Comparison of ENCODE assay signal across 8 cellular contexts in genomic region chr10:13890617-13891541, GRCh38.
DNase-seq lines count a peak whose midpoint lies in the region; ATAC-seq, FAIRE-seq and TF ChIP-seq lines count a peak whose summit lies in the region.

No MANE protein-coding gene starts in this region.

- H3K4me3 ChIP-seq in HEK293 (ENCODE audit: low read depth, low read length): peak overlapping the region; percentile 6
- H3K4me3 ChIP-seq in brain microvascular endothelial cell (ENCODE audit: low read depth, low read length): peak overlapping the region; percentile 77
- peak overlapping the region; percentile 51 to 59 for H3K4me3 ChIP-seq in kidney (ENCODE audit: low read length in 2 of 2)

- H3K4me1 Mint-ChIP-seq in stimulated activated naive CD8-positive, alpha-beta T cell treated with anti-CD3 and anti-CD28 coated beads, Interleukin-15, amount 100 ng/mL, for 72 hours: peaks cover 40% of the 10 kb centered on the region

- peak overlapping the region; percentile 46 to 49 for H3K9ac ChIP-seq in kidney (ENCODE audit: low read length in 2 of 2)

- H3K27ac ChIP-seq in HEK293 (ENCODE audit: extremely low read depth, low read depth, low read length) (peak overlapping the region; percentile 34; the same call in 1 of the 2 replicates), brain microvascular endothelial cell (peak overlapping the region; percentile 82), kidney (ENCODE audit: low read depth in 2 of 2, low read length in 2 of 2) (peak overlapping the region; percentile 49 to 69)

- intact Hi-C loops in kidney (cut with DNase I): no loop called here

- H3K27me3 Mint-ChIP-seq in stimulated activated naive CD8-positive, alpha-beta T cell treated with anti-CD3 and anti-CD28 coated beads, Interleukin-15, amount 100 ng/mL, for 72 hours: peaks cover 88% of the 10 kb centered on the region

- peak; percentile 40 for ATAC-seq in stimulated activated naive CD8-positive, alpha-beta T cell treated with anti-CD3 and anti-CD28 coated beads, Interleukin-15, amount 100 ng/mL, for 72 hours
- no peak for ATAC-seq in HG03135 (IDR thresholded peaks at IDR 0.05; ENCODE audit: unreplicated experiment)

- H3K9me3 Mint-ChIP-seq in stimulated activated naive CD8-positive, alpha-beta T cell treated with anti-CD3 and anti-CD28 coated beads, Interleukin-15, amount 100 ng/mL, for 72 hours: peaks cover 0 to 6% of the 10 kb centered on the region in 2 donors

- CTCF ChIA-PET in HEK293 (lab: Yijun Ruan, JAX): no interaction called here

- FAIRE-seq in kidney (lab: Jason Lieb, UNC): no peak

- H3K36me3 ChIP-seq in HEK293 (ENCODE audit: control insufficient read depth in 2 of 2, insufficient read depth in 1 of 2, low read length in 2 of 2) (no peaks in the 10 kb centered on the region), brain microvascular endothelial cell (replicated peaks) (no peaks in the 10 kb centered on the region), kidney (ENCODE audit: control insufficient read depth in 1 of 2, insufficient read depth in 2 of 2, low read length in 2 of 2) (no peaks in the 10 kb centered on the region)

- H3K4me1 ChIP-seq in HEK293 (ENCODE audit: control insufficient read depth, insufficient read depth, low read length): no peaks in the 10 kb centered on the region
- no peaks in the 10 kb centered on the region for H3K4me1 ChIP-seq in kidney (ENCODE audit: control insufficient read depth in 1 of 2, insufficient read depth in 1 of 2, low read depth in 1 of 2, low read length in 2 of 2)

- POLR2A ChIA-PET in HEK293 (lab: Yijun Ruan, JAX): no interaction called here

- no peaks in the 10 kb centered on the region for H3K9me3 ChIP-seq in HEK293 (ENCODE audit: control insufficient read depth, insufficient read depth, low read depth, low read length)
- H3K9me3 ChIP-seq in kidney (ENCODE audit: control insufficient read depth in 1 of 2, low read length in 2 of 2): no peaks in the 10 kb centered on the region

- H3K27me3 ChIP-seq in brain microvascular endothelial cell (replicated peaks): no peaks in the 10 kb centered on the region

- no peak for TF ChIP-seq CTCF in HEK293 (tag by site-specific recombination; IDR thresholded peaks at IDR 0.05)
- TF ChIP-seq CTCF in brain microvascular endothelial cell (IDR thresholded peaks at IDR 0.05; ENCODE audit: low read depth, low read length, missing control alignments): no peak
- no peak for TF ChIP-seq CTCF in kidney (IDR thresholded peaks at IDR 0.05; ENCODE audit: borderline replicate concordance, extremely low read depth, insufficient read depth)

- H3K27ac Mint-ChIP-seq in stimulated activated naive CD8-positive, alpha-beta T cell treated with anti-CD3 and anti-CD28 coated beads, Interleukin-15, amount 100 ng/mL, for 72 hours: no peak overlapping the region

- peak overlapping the region; percentile 60 to 76 for H3K4me3 Mint-ChIP-seq in stimulated activated naive CD8-positive, alpha-beta T cell treated with anti-CD3 and anti-CD28 coated beads, Interleukin-15, amount 100 ng/mL, for 72 hours

- in situ Hi-C loops in brain microvascular endothelial cell (cut with HindIII; ENCODE audit: low pct_ligation_motif_present, low sequenced_read_pairs): no loop called here

- DNase-seq in AG08395 (ENCODE audit: low spot score) (peak; percentile 38), brain microvascular endothelial cell (peak; percentile 52), kidney (peak; percentile 76), T1000 (lab: John Stamatoyannopoulos, UW) (no peak), SKM-1 (lab: John Stamatoyannopoulos, UW; ENCODE audit: unreplicated experiment) (no peak)
- no peak for DNase-seq in stimulated activated naive CD8-positive, alpha-beta T cell treated with anti-CD3 and anti-CD28 coated beads, Interleukin-15, amount 100 ng/mL, for 72 hours

TF ChIP-seq in HEK293, 187 proteins besides CTCF, POLR2A, EP300 and RAD21:
- TF ChIP-seq ZNF18 (tag by site-specific recombination; IDR thresholded peaks at IDR 0.05): no peak
- 0 out of 2 replicates have a peak, but pooled peaks have one; percentile 0 for TF ChIP-seq ZBTB20 (tag by site-specific recombination; IDR thresholded peaks at IDR 0.05)
- TF ChIP-seq ZNF664 (tag by site-specific recombination; IDR thresholded peaks at IDR 0.05): peak; percentile 97
- TF ChIP-seq ZNF26 (tag by site-specific recombination; IDR thresholded peaks at IDR 0.05): no peak
- no peak for TF ChIP-seq ZNF341 (tag by site-specific recombination; IDR thresholded peaks at IDR 0.05; ENCODE audit: low read depth)

Comparison
In these comparisons a context has a peak if more than half of its experiments do, and no peak if none do; other contexts are left out.
1. DNase-seq: peak in AG08395 (single experiment), brain microvascular endothelial cell (single experiment) and kidney (single experiment); none in stimulated activated naive CD8-positive, alpha-beta T cell treated with anti-CD3 and anti-CD28 coated beads, Interleukin-15, amount 100 ng/mL, for 72 hours (0 of 2), T1000 (single experiment) and SKM-1 (single experiment).
2. H3K4me3 ChIP-seq: peak in every context shown above with its lines; median percentile 77 in brain microvascular endothelial cell; 55 in kidney; 6 in HEK293.
3. Peak in every context shown above with its lines, with median percentiles within 50 percentile points of each other: H3K27ac ChIP-seq.